ENCODE assay signal across 1 cellular context in genomic region chr13:34942732-34943674, GRCh38.
TF ChIP-seq lines count a peak whose summit lies in the region.

No MANE protein-coding gene starts in this region.

TF ChIP-seq in HEK293, 187 proteins besides CTCF, POLR2A, EP300 and RAD21 (continued from another document):
- TF ChIP-seq ZNF155 (tag by site-specific recombination; IDR thresholded peaks at IDR 0.05) (no peak), ZNF394 (tag by site-specific recombination; IDR thresholded peaks at IDR 0.05; ENCODE audit: borderline replicate concordance) (no peak; the same call in 1 of the 2 replicates)
TF ChIP-seq in HEK293: peak in this region for 30.
